8 cellular contexts compared by ENCODE assay signal in genomic region chr10:93288679-93289634, GRCh38.
DNase-seq lines count a peak whose midpoint lies in the region; ATAC-seq and FAIRE-seq lines count a peak whose summit lies in the region.

No MANE protein-coding gene starts in this region.

- DNase-seq in COLO829 (ENCODE audit: low spot score) (peak; percentile 81), RCC 7860 (ENCODE audit: low spot score) (peak; percentile 80), glomerular endothelial cell (ENCODE audit: extremely low read depth, low read depth, low spot score) (peak; percentile 62), pons (ENCODE audit: low spot score) (peak; percentile 40)
- peak in 3 of 4 experiments; percentile 4 to 18 (median 15) for DNase-seq in activated naive CD4-positive, alpha-beta T cell (lab: John Stamatoyannopoulos, UW)

- FAIRE-seq in RCC 7860 (lab: Jason Lieb, UNC) = peak; percentile 78

- peak; percentile 57 for ATAC-seq in HG02798 (IDR thresholded peaks at IDR 0.05; ENCODE audit: poor library complexity, unreplicated experiment)
- ATAC-seq in GM18870 (IDR thresholded peaks at IDR 0.05; ENCODE audit: unreplicated experiment) = no peak
- no peak for ATAC-seq in HG03095 (IDR thresholded peaks at IDR 0.05; ENCODE audit: unreplicated experiment)

Comparison
In these comparisons a context has a peak if more than half of its experiments do, and no peak if none do; other contexts are left out.
1. DNase-seq: peak in every context shown above with its lines; median percentile 81 in COLO829; 80 in RCC 7860; 62 in glomerular endothelial cell; 40 in pons; 15 in activated naive CD4-positive, alpha-beta T cell.